ENCODE assay signal across 16 cellular contexts in the genomic region with DNA sequence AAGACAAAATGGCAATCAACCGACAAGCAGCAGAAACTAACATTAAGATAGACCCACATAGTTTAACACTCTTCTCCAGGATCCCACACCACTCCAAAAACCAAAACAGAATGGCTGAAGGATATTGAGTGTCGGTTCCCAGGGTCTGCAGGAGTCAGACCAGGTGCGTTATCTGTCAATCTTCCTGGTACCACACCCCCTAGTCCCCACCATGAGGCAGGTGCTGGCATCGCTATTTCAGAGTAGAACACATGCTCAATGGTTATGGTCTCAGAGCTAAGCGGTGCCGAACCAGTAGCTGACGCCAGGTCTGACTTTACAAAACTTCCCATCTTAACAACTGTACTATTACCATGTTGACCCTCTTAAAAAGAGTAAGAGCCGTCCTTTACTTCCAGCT.
"Had no signal": no experiment of that assay in that cellular context is flagged by ENCODE, and none has a peak within 500 bp of the region (broad histone marks: within the 10 kb centered on the region; RNA-seq: fewer than 3 reads in every experiment).

No MANE protein-coding gene starts in this region.

- H3K4me3 Mint-ChIP-seq: activated B cell treated with CpG ODN at 0.5 μM for 24 hours; activated CD4-positive, alpha-beta T cell treated with anti-CD3 and anti-CD28 coated beads, Interleukin-2, amount 10 ng/mL, durations not matched to agents 24 days and 14 days; activated naive CD4-positive, alpha-beta T cell treated with anti-CD3 and anti-CD28 coated beads for 36 hours; natural killer cell treated with Interleukin-12 subunit alpha and Interleukin-12 subunit beta and Interleukin-15 and Interleukin-18, amount 100 ng/mL, for 72 hours had no signal

- H3K27ac Mint-ChIP-seq: activated B cell treated with CpG ODN at 0.5 μM for 24 hours; activated CD4-positive, alpha-beta T cell treated with anti-CD3 and anti-CD28 coated beads, Interleukin-2, amount 10 ng/mL, durations not matched to agents 24 days and 14 days; activated naive CD4-positive, alpha-beta T cell treated with anti-CD3 and anti-CD28 coated beads for 36 hours; activated T-helper 2 cell treated with anti-CD3 and anti-CD28 coated beads, Interferon-gamma antibody, Interleukin-2, Interleukin-4, amounts not matched to agents 10 μg/mL and 5 μg/mL and 100 μg/mL, durations not matched to agents 14 hours and 24 hours and 36 hours; natural killer cell treated with Interleukin-12 subunit alpha and Interleukin-12 subunit beta and Interleukin-15 and Interleukin-18, amount 100 ng/mL, for 72 hours had no signal

- H3K9me3 ChIP-seq: adrenal gland, prostate gland, spleen, stomach, testis, upper lobe of right lung had no signal

- H3K4me1 ChIP-seq: prostate gland had no signal

- H2AFZ ChIP-seq: hepatocyte had no signal

- H3K27ac ChIP-seq: adrenal gland, cardiac muscle cell, hepatocyte, prostate gland, spleen, stomach, testis, upper lobe of right lung had no signal

- H3K4me3 ChIP-seq: adrenal gland, cardiac muscle cell, hepatocyte, prostate gland, spleen, stomach, testis, upper lobe of right lung had no signal

- ATAC-seq: upper lobe of right lung had no signal

- DNase-seq: activated B cell treated with CpG ODN at 0.5 μM for 24 hours; activated CD4-positive, alpha-beta T cell treated with anti-CD3 and anti-CD28 coated beads, Interleukin-2, amount 10 ng/mL, durations not matched to agents 24 days and 14 days; activated naive CD4-positive, alpha-beta T cell treated with anti-CD3 and anti-CD28 coated beads for 36 hours; kidney; right cardiac atrium; spleen; stomach; T-helper 2 cell; testis; upper lobe of right lung had no signal

- H3K36me3 Mint-ChIP-seq: natural killer cell treated with Interleukin-12 subunit alpha and Interleukin-12 subunit beta and Interleukin-15 and Interleukin-18, amount 100 ng/mL, for 72 hours had no signal

- H3K27me3 ChIP-seq: adrenal gland, cardiac muscle cell, hepatocyte, spleen, stomach, testis, upper lobe of right lung had no signal

- H3K4me2 ChIP-seq: hepatocyte had no signal

- H3K36me3 ChIP-seq: adrenal gland, cardiac muscle cell, prostate gland, upper lobe of right lung had no signal

- H3K9me3 Mint-ChIP-seq: activated B cell treated with CpG ODN at 0.5 μM for 24 hours; activated CD4-positive, alpha-beta T cell treated with anti-CD3 and anti-CD28 coated beads, Interleukin-2, amount 10 ng/mL, durations not matched to agents 24 days and 14 days; activated naive CD4-positive, alpha-beta T cell treated with anti-CD3 and anti-CD28 coated beads for 36 hours; activated T-helper 2 cell treated with anti-CD3 and anti-CD28 coated beads, Interferon-gamma antibody, Interleukin-2, Interleukin-4, amounts not matched to agents 10 μg/mL and 5 μg/mL and 100 μg/mL, durations not matched to agents 14 hours and 24 hours and 36 hours; natural killer cell treated with Interleukin-12 subunit alpha and Interleukin-12 subunit beta and Interleukin-15 and Interleukin-18, amount 100 ng/mL, for 72 hours had no signal

- H3K27me3 Mint-ChIP-seq: activated B cell treated with CpG ODN at 0.5 μM for 24 hours; activated CD4-positive, alpha-beta T cell treated with anti-CD3 and anti-CD28 coated beads, Interleukin-2, amount 10 ng/mL, durations not matched to agents 24 days and 14 days; natural killer cell treated with Interleukin-12 subunit alpha and Interleukin-12 subunit beta and Interleukin-15 and Interleukin-18, amount 100 ng/mL, for 72 hours had no signal
